21 cellular contexts compared by ENCODE assay signal in the genomic region with DNA sequence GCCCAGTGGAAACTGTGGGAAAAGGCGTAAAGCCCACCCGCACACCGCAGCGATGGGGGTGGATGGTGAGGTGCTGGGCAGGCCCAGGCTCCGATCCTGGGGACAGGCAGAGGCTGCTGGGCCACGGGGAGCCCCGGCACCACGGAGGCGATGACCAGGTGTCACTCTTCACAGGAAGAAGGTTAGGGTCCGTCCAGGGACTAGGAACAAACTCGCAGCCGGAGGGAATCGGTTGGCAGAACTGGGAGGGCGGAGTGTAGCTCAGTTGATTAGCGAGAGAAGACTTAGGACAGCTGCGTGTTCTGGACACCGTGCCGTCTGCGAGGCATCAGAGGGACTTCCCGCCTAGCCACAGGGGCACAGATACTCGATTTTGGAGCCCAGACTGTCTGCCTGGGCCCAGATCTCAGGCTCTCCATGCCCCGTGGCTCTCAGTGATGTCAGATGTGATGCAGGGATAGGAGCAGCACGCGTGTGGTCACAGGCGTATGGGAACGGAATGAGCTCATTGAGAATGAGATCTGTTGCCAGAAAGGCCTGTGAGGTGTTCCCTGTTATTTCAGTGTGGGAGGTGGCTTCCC. TPM values are rescaled to one million over a fixed set of nuclear protein-coding genes. Genes with fewer than 3 reads are reported as not detected.
DNase-seq lines count a peak whose midpoint lies in the region; ATAC-seq and TF ChIP-seq lines count a peak whose summit lies in the region.
"Had no signal": no experiment of that assay in that cellular context is flagged by ENCODE, and none has a peak within 500 bp of the region (broad histone marks: within the 10 kb centered on the region; RNA-seq: fewer than 3 reads in every experiment).

No MANE protein-coding gene starts in this region.

- no peaks in the 10 kb centered on the region for H4K20me1 ChIP-seq in GM23248 (ENCODE audit: insufficient read depth)

- ATAC-seq in RWPE2 (ENCODE audit: low read depth) = no peak
- ATAC-seq in sciatic nerve = no peak
- ATAC-seq in HG03139 (IDR thresholded peaks at IDR 0.05; ENCODE audit: unreplicated experiment) = no peak
- ATAC-seq: gastrocnemius medialis had no signal

- H3F3A ChIP-seq in GM23248 (ENCODE audit: insufficient read depth) = no peaks in the 10 kb centered on the region

- 36 to 45% methylated on average over 26 of the region's 26 CpGs for WGBS in GM23248 (ENCODE audit: low coverage in 1 of 2, low lambda C conversion rate in 2 of 2, missing lambda C conversion rate in 2 of 2), 2 experiments
- 85 to 92% methylated on average over 16 to 24 of the region's 26 CpGs for WGBS in transverse colon (ENCODE audit: low coverage in 1 of 2), 2 donors

- no peak for TF ChIP-seq EP300 in transverse colon (IDR thresholded peaks at IDR 0.05; ENCODE audit: low read depth)

- H3K27ac ChIP-seq in GM23248 (no peak overlapping the region), RWPE2 (ENCODE audit: poor library complexity, severe bottlenecking) (no peak overlapping the region), transverse colon (no peak overlapping the region)
- H3K27ac ChIP-seq: cardiac muscle cell, gastrocnemius medialis had no signal

- peak overlapping the region; percentile 34; the same call in 1 of the 2 replicates for H3K9ac ChIP-seq in GM23248

- intact Hi-C loops in sciatic nerve (cut with DNase I) = no loop called here
- intact Hi-C loops in transverse colon (cut with DNase I; ENCODE audit: low total_unique reads) = no loop called here

- H3K4me3 ChIP-seq in GM23248 (no peak overlapping the region), RWPE2 (ENCODE audit: severe bottlenecking) (no peak overlapping the region), transverse colon (no peak overlapping the region)
- H3K4me3 ChIP-seq: cardiac muscle cell, gastrocnemius medialis had no signal

- peak overlapping the region; percentile 40; the same call in 1 of the 2 replicates for H2AFZ ChIP-seq in GM23248

- no peaks in the 10 kb centered on the region for H3K9me2 ChIP-seq in GM23248 (ENCODE audit: insufficient read depth)

- no peak overlapping the region for H3K4me2 ChIP-seq in GM23248 (ENCODE audit: unreplicated experiment)

- H3K27me3 ChIP-seq in GM23248 (replicated peaks; ENCODE audit: insufficient read depth) = peaks cover 8% of the 10 kb centered on the region; the same call in 1 of the 2 replicates
- no peaks in the 10 kb centered on the region for H3K27me3 ChIP-seq in RWPE2 (ENCODE audit: insufficient read depth, poor library complexity, severe bottlenecking)
- no peaks in the 10 kb centered on the region for H3K27me3 ChIP-seq in transverse colon
- H3K27me3 ChIP-seq: cardiac muscle cell, gastrocnemius medialis had no signal

- H3K4me1 ChIP-seq in GM23248 (ENCODE audit: insufficient read depth) (no peaks in the 10 kb centered on the region), RWPE2 (ENCODE audit: insufficient read depth, poor library complexity, severe bottlenecking) (no peaks in the 10 kb centered on the region), transverse colon (no peaks in the 10 kb centered on the region)
- H3K4me1 ChIP-seq: gastrocnemius medialis had no signal

- no peaks in the 10 kb centered on the region for H3K79me2 ChIP-seq in GM23248 (ENCODE audit: insufficient read depth)

- TF ChIP-seq CTCF in RWPE2 (IDR thresholded peaks at IDR 0.05; ENCODE audit: poor library complexity, severe bottlenecking) (no peak), transverse colon (IDR thresholded peaks at IDR 0.05) (no peak)

- in situ Hi-C loops in GM23248 (cut with MboI) (no loop called here), transverse colon (cut with MboI; ENCODE audit: low pct_ligation_motif_present in 1 of 4, low pct_unique_long_range_greater_than_20kb in 1 of 4, low sequenced_read_pairs in 3 of 4) (no loop called here)

- H3K9me3 ChIP-seq in GM23248 (ENCODE audit: low read depth) (no peaks in the 10 kb centered on the region), RWPE2 (ENCODE audit: severe bottlenecking) (no peaks in the 10 kb centered on the region), transverse colon (no peaks in the 10 kb centered on the region)
- H3K9me3 ChIP-seq: gastrocnemius medialis had no signal

- DNase-seq in GM23248 (peak; percentile 76), RWPE2 (ENCODE audit: low spot score) (peak; percentile 50), islet precursor cell (peak; percentile 48), sciatic nerve (ENCODE audit: low spot score) (peak; percentile 35), activated gamma-delta T cell (lab: John Stamatoyannopoulos, UW) (no peak), transverse colon (no peak)
- DNase-seq: activated CD4-positive, alpha-beta T cell treated with anti-CD3 and anti-CD28 coated beads for 4 hours; amniotic stem cell; erythroblast; gastrocnemius medialis; KBM-7; NCI-H1694; SHP77; stimulated activated CD4-positive, alpha-beta T cell treated with anti-CD3 and anti-CD28 coated beads, Interleukin-4, amount 100 ng/mL, for 4 hours had no signal

- no peak for TF ChIP-seq POLR2A in transverse colon (IDR thresholded peaks at IDR 0.05)

- H3K36me3 ChIP-seq in GM23248 (ENCODE audit: low read depth) (no peaks in the 10 kb centered on the region), RWPE2 (ENCODE audit: low read depth) (no peaks in the 10 kb centered on the region), transverse colon (no peaks in the 10 kb centered on the region)
- H3K36me3 ChIP-seq: cardiac muscle cell, gastrocnemius medialis had no signal

RNA-seq across cellular contexts. Expression of gene ALLC, which starts 16.1 kb away (rescaled TPM):
- not detected in 2 replicates for total RNA-seq in GM23248 (2014; rRNA removed; shearing (Covaris generic))
- polyA plus RNA-seq in GM23248 (2016; fragmentation: Nextera tagmentation; extraction: Ambion mirVana) = not detected in 2 replicates
- total RNA-seq in sciatic nerve = 7.6 TPM
- total RNA-seq in transverse colon = not detected
- total RNA-seq: activated T-helper 2 cell treated with anti-CD3 and anti-CD28 coated beads, Interferon-gamma antibody, Interleukin-2, Interleukin-4, amounts not matched to agents 10 μg/mL and 5 μg/mL and 100 μg/mL, durations not matched to agents 14 hours and 24 hours and 36 hours; cardiac muscle cell; dermis microvascular lymphatic vessel endothelial cell; gastrocnemius medialis; pulmonary artery endothelial cell had no signal
- polyA plus RNA-seq: cardiac muscle cell, CD14-positive monocyte had no signal

RNA-seq across cellular contexts. Expression of gene COLEC11, which starts 47.0 kb away (rescaled TPM):
- not detected in 2 replicates for total RNA-seq in GM23248 (2014; rRNA removed; shearing (Covaris generic))
- not detected in 2 replicates for polyA plus RNA-seq in GM23248 (2016; fragmentation: Nextera tagmentation; extraction: Ambion mirVana)
- total RNA-seq in sciatic nerve (1.1 TPM), transverse colon (1 to 10 TPM in 2 of 4 donors, not detected in 2; 1.6 to 2.0 TPM)
- total RNA-seq: activated T-helper 2 cell treated with anti-CD3 and anti-CD28 coated beads, Interferon-gamma antibody, Interleukin-2, Interleukin-4, amounts not matched to agents 10 μg/mL and 5 μg/mL and 100 μg/mL, durations not matched to agents 14 hours and 24 hours and 36 hours; kidney epithelial cell had no signal
- polyA plus RNA-seq: CD14-positive monocyte had no signal

Comparison
In these comparisons a context has a peak if more than half of its experiments do, and no peak if none do; other contexts are left out.
1. DNase-seq: peak in GM23248 (single experiment), RWPE2 (single experiment), islet precursor cell (single experiment) and sciatic nerve (single experiment); none in activated gamma-delta T cell (single experiment) and transverse colon (single experiment).